Comparison of ENCODE assay signal across 9 cellular contexts in genomic region chr13:46296920-46297319, GRCh38.
A peak's percentile ranks its signal among the peaks of the same experiment; 100 is the strongest.
DNase-seq lines count a peak whose midpoint lies in the region; ATAC-seq and TF ChIP-seq lines count a peak whose summit lies in the region.
"Had no signal": no experiment of that assay in that cellular context is flagged by ENCODE, and none has a peak within 500 bp of the region (broad histone marks: within the 10 kb centered on the region; RNA-seq: fewer than 3 reads in every experiment).

No MANE protein-coding gene starts in this region.

- H3K4me3 ChIP-seq in left lung = no peak overlapping the region

- no peak for TF ChIP-seq CTCF in left lung (IDR thresholded peaks at IDR 0.05)

- no peaks in the 10 kb centered on the region for H3K36me3 ChIP-seq in left lung

- intact Hi-C loops in left lung (cut with DNase I) = no loop called here

- ATAC-seq in left lung (peak; percentile 33), HG03432 (IDR thresholded peaks at IDR 0.05; ENCODE audit: unreplicated experiment) (no peak)
- ATAC-seq: Panc1 had no signal

- no peaks in the 10 kb centered on the region for H3K27me3 ChIP-seq in left lung

- peak overlapping the region; percentile 46 to 87 for H3K27ac ChIP-seq in left lung

- H3K4me1 ChIP-seq in left lung = peaks cover 16 to 37% of the 10 kb centered on the region in 2 donors

- H3K9me3 ChIP-seq in left lung = peaks cover 0 to 6% of the 10 kb centered on the region in 2 donors

- peak; percentile 84 for DNase-seq in AG08395 (ENCODE audit: low spot score)
- peak; percentile 89 for DNase-seq in HT1080 (ENCODE audit: low read depth)
- DNase-seq in amniotic stem cell (lab: John Stamatoyannopoulos, UW) = peak; percentile 16
- DNase-seq in left lung = no peak
- no peak for DNase-seq in NCI-H187 (lab: John Stamatoyannopoulos, UW)
- DNase-seq in effector CD8-positive, alpha-beta T cell (lab: John Stamatoyannopoulos, UW) = no peak
- DNase-seq in NCI-H2171 (lab: John Stamatoyannopoulos, UW) = no peak

Comparison
In these comparisons a context has a peak if more than half of its experiments do, and no peak if none do; other contexts are left out.
1. DNase-seq: peak in AG08395 (single experiment), HT1080 (single experiment) and amniotic stem cell (single experiment); none in left lung (0 of 2), NCI-H187 (0 of 2), effector CD8-positive, alpha-beta T cell (single experiment) and NCI-H2171 (single experiment).